ENCODE assay signal across 15 cellular contexts in genomic region chr2:144304127-144304665, GRCh38.
DNase-seq lines count a peak whose midpoint lies in the region; ATAC-seq lines count a peak whose summit lies in the region.
"Had no signal": no experiment of that assay in that cellular context is flagged by ENCODE, and none has a peak within 500 bp of the region (broad histone marks: within the 10 kb centered on the region; RNA-seq: fewer than 3 reads in every experiment).

No MANE protein-coding gene starts in this region.

- no peak overlapping the region for H3K27ac Mint-ChIP-seq in activated CD4-positive, alpha-beta T cell treated with anti-CD3 and anti-CD28 coated beads for 36 hours
- H3K27ac Mint-ChIP-seq in activated T-cell treated with anti-CD3 and anti-CD28 coated beads, Interleukin-2, amount 50 U/mL, for 24 hours: peak overlapping the region; percentile 11
- H3K27ac Mint-ChIP-seq in activated T-helper 17 cell treated with anti-CD3 and anti-CD28 coated beads, Interleukin-2, amount 50 U/mL, for 72 hours: peak overlapping the region; percentile 30
- H3K27ac Mint-ChIP-seq in stimulated activated effector memory CD8-positive, alpha-beta T cell treated with anti-CD3 and anti-CD28 coated beads, Interleukin-12 subunit alpha, Interleukin-12 subunit beta, amount 100 ng/mL, for 72 hours: peak overlapping the region; percentile 1
- H3K27ac Mint-ChIP-seq: CD14-positive monocyte; CD4-positive, alpha-beta memory T cell had no signal

- POLR2A ChIA-PET in activated CD4-positive, alpha-beta T cell treated with anti-CD3 and anti-CD28 coated beads for 36 hours (lab: Charles Lee): no interaction called here

- H3K4me3 Mint-ChIP-seq in activated CD4-positive, alpha-beta T cell treated with anti-CD3 and anti-CD28 coated beads for 36 hours: no peak overlapping the region
- H3K4me3 Mint-ChIP-seq in activated T-cell treated with anti-CD3 and anti-CD28 coated beads, Interleukin-2, amount 50 U/mL, for 24 hours: no peak overlapping the region
- peak overlapping the region; percentile 3 for H3K4me3 Mint-ChIP-seq in activated T-helper 17 cell treated with anti-CD3 and anti-CD28 coated beads, Interleukin-2, amount 50 U/mL, for 72 hours
- H3K4me3 Mint-ChIP-seq in stimulated activated effector memory CD8-positive, alpha-beta T cell treated with anti-CD3 and anti-CD28 coated beads, Interleukin-12 subunit alpha, Interleukin-12 subunit beta, amount 100 ng/mL, for 72 hours: peak overlapping the region; percentile 3
- H3K4me3 Mint-ChIP-seq: CD14-positive monocyte; CD4-positive, alpha-beta memory T cell had no signal

- no peak for DNase-seq in activated CD4-positive, alpha-beta T cell treated with anti-CD3 and anti-CD28 coated beads for 36 hours
- no peak for DNase-seq in activated CD4-positive, alpha-beta T cell treated with anti-CD3 and anti-CD28 coated beads, Interleukin-2, amount 50 U/mL, for 1 hour
- no peak for DNase-seq in activated T-cell treated with anti-CD3 and anti-CD28 coated beads, Interleukin-2, amount 50 U/mL, for 24 hours
- DNase-seq in activated T-cell treated with anti-CD3 and anti-CD28 coated beads, Interleukin-2, amount 50 U/mL, for 1 hour: no peak
- no peak for DNase-seq in stimulated activated effector memory CD8-positive, alpha-beta T cell treated with anti-CD3 and anti-CD28 coated beads, Interleukin-12 subunit alpha, Interleukin-12 subunit beta, amount 100 ng/mL, for 72 hours (ENCODE audit: low spot score in 2 of 2)
- DNase-seq: CD4-positive, alpha-beta memory T cell; DMS79 treated with DMSO at 0.1 percent for 48 hours; GF-D8; GOT3; H7 had no signal

- peaks cover 11% of the 10 kb centered on the region for H3K4me1 Mint-ChIP-seq in activated CD4-positive, alpha-beta T cell treated with anti-CD3 and anti-CD28 coated beads for 36 hours
- H3K4me1 Mint-ChIP-seq in activated T-cell treated with anti-CD3 and anti-CD28 coated beads, Interleukin-2, amount 50 U/mL, for 24 hours (ENCODE audit: low read depth): peaks cover 23% of the 10 kb centered on the region
- H3K4me1 Mint-ChIP-seq in activated T-helper 17 cell treated with anti-CD3 and anti-CD28 coated beads, Interleukin-2, amount 50 U/mL, for 72 hours: peaks cover 9% of the 10 kb centered on the region
- peaks cover 25% of the 10 kb centered on the region for H3K4me1 Mint-ChIP-seq in stimulated activated effector memory CD8-positive, alpha-beta T cell treated with anti-CD3 and anti-CD28 coated beads, Interleukin-12 subunit alpha, Interleukin-12 subunit beta, amount 100 ng/mL, for 72 hours

- ATAC-seq in activated CD4-positive, alpha-beta T cell treated with anti-CD3 and anti-CD28 coated beads for 36 hours: peak; percentile 57
- peak; percentile 63 for ATAC-seq in activated T-helper 17 cell treated with anti-CD3 and anti-CD28 coated beads, Interleukin-2, amount 50 U/mL, for 72 hours (replicated peaks)
- ATAC-seq in stimulated activated effector memory CD8-positive, alpha-beta T cell treated with anti-CD3 and anti-CD28 coated beads, Interleukin-12 subunit alpha, Interleukin-12 subunit beta, amount 100 ng/mL, for 72 hours: peak; percentile 91
- ATAC-seq in GM18498 (IDR thresholded peaks at IDR 0.05; ENCODE audit: unreplicated experiment): no peak
- ATAC-seq: A549, HepG2 had no signal

- H3K27me3 Mint-ChIP-seq in activated CD4-positive, alpha-beta T cell treated with anti-CD3 and anti-CD28 coated beads for 36 hours: no peaks in the 10 kb centered on the region
- no peaks in the 10 kb centered on the region for H3K27me3 Mint-ChIP-seq in activated T-cell treated with anti-CD3 and anti-CD28 coated beads, Interleukin-2, amount 50 U/mL, for 24 hours
- no peaks in the 10 kb centered on the region for H3K27me3 Mint-ChIP-seq in activated T-helper 17 cell treated with anti-CD3 and anti-CD28 coated beads, Interleukin-2, amount 50 U/mL, for 72 hours
- H3K27me3 Mint-ChIP-seq: CD4-positive, alpha-beta memory T cell had no signal

- H3K9me3 Mint-ChIP-seq in activated CD4-positive, alpha-beta T cell treated with anti-CD3 and anti-CD28 coated beads for 36 hours (ENCODE audit: low read depth): peaks cover 2% of the 10 kb centered on the region
- H3K9me3 Mint-ChIP-seq in activated T-cell treated with anti-CD3 and anti-CD28 coated beads, Interleukin-2, amount 50 U/mL, for 24 hours: peaks cover 2% of the 10 kb centered on the region
- H3K9me3 Mint-ChIP-seq in activated T-helper 17 cell treated with anti-CD3 and anti-CD28 coated beads, Interleukin-2, amount 50 U/mL, for 72 hours: no peaks in the 10 kb centered on the region
- H3K9me3 Mint-ChIP-seq in stimulated activated effector memory CD8-positive, alpha-beta T cell treated with anti-CD3 and anti-CD28 coated beads, Interleukin-12 subunit alpha, Interleukin-12 subunit beta, amount 100 ng/mL, for 72 hours: no peaks in the 10 kb centered on the region

- intact Hi-C loops in activated CD4-positive, alpha-beta T cell treated with anti-CD3 and anti-CD28 coated beads for 36 hours (cut with DNase I, micrococcal nuclease): no loop called here

- CTCF ChIA-PET in activated CD4-positive, alpha-beta T cell treated with anti-CD3 and anti-CD28 coated beads for 36 hours (lab: Charles Lee): no interaction called here

- H3K36me3 Mint-ChIP-seq in activated CD4-positive, alpha-beta T cell treated with anti-CD3 and anti-CD28 coated beads for 36 hours (ENCODE audit: low read depth): peaks cover 4% of the 10 kb centered on the region
- H3K36me3 Mint-ChIP-seq in activated T-cell treated with anti-CD3 and anti-CD28 coated beads, Interleukin-2, amount 50 U/mL, for 24 hours (ENCODE audit: low read depth): peaks cover 17% of the 10 kb centered on the region
- peaks cover 8% of the 10 kb centered on the region for H3K36me3 Mint-ChIP-seq in activated T-helper 17 cell treated with anti-CD3 and anti-CD28 coated beads, Interleukin-2, amount 50 U/mL, for 72 hours (ENCODE audit: low read depth)
- peaks cover 14% of the 10 kb centered on the region for H3K36me3 Mint-ChIP-seq in stimulated activated effector memory CD8-positive, alpha-beta T cell treated with anti-CD3 and anti-CD28 coated beads, Interleukin-12 subunit alpha, Interleukin-12 subunit beta, amount 100 ng/mL, for 72 hours

Comparison
In these comparisons a context has a peak if more than half of its experiments do, and no peak if none do; other contexts are left out.
1. H3K4me3 Mint-ChIP-seq: peak in activated T-helper 17 cell treated with anti-CD3 and anti-CD28 coated beads, Interleukin-2, amount 50 U/mL, for 72 hours (single experiment) and stimulated activated effector memory CD8-positive, alpha-beta T cell treated with anti-CD3 and anti-CD28 coated beads, Interleukin-12 subunit alpha, Interleukin-12 subunit beta, amount 100 ng/mL, for 72 hours (single experiment); none in activated CD4-positive, alpha-beta T cell treated with anti-CD3 and anti-CD28 coated beads for 36 hours (single experiment) and activated T-cell treated with anti-CD3 and anti-CD28 coated beads, Interleukin-2, amount 50 U/mL, for 24 hours (single experiment).